ENCODE assay signal across 9 cellular contexts in genomic region chr10:101485681-101486554, GRCh38.
DNase-seq lines count a peak whose midpoint lies in the region; ATAC-seq and TF ChIP-seq lines count a peak whose summit lies in the region.
"Had no signal": no experiment of that assay in that cellular context is flagged by ENCODE, and none has a peak within 500 bp of the region (broad histone marks: within the 10 kb centered on the region; RNA-seq: fewer than 3 reads in every experiment).

No MANE protein-coding gene starts in this region.

- 80% methylated on average over 23 of the region's 23 CpGs for WGBS in esophagus muscularis mucosa

- no peaks in the 10 kb centered on the region for H3K27me3 ChIP-seq in esophagus muscularis mucosa

- intact Hi-C loops in esophagus muscularis mucosa (cut with DNase I) = no loop called here

- TF ChIP-seq CTCF in esophagus muscularis mucosa (IDR thresholded peaks at IDR 0.05) = no peak

- peaks cover 0 to 8% (median 0%) of the 10 kb centered on the region in 4 donors for H3K36me3 ChIP-seq in esophagus muscularis mucosa

- H3K4me1 ChIP-seq in esophagus muscularis mucosa = no peaks in the 10 kb centered on the region

- ATAC-seq in GM18907 (IDR thresholded peaks at IDR 0.05; ENCODE audit: unreplicated experiment) (no peak), GM18870 (IDR thresholded peaks at IDR 0.05; ENCODE audit: unreplicated experiment) (no peak)
- ATAC-seq: effector memory CD8-positive, alpha-beta T cell had no signal

- no peaks in the 10 kb centered on the region for H3K9me3 ChIP-seq in esophagus muscularis mucosa

- no peak for TF ChIP-seq POLR2A in esophagus muscularis mucosa (IDR thresholded peaks at IDR 0.05; ENCODE audit: low read depth)

- POLR2A ChIA-PET in HEK293T (lab: Yijun Ruan, JAX) = interaction anchor here (0.8 to 1.2 kb wide), 2 partner anchors 17 to 34 kb away, joined by 3 read pairs; no protein-coding TSS in a partner anchor

- DNase-seq in HEK293T (ENCODE audit: extremely low spot score) (peak; percentile 67), NCI-H446 treated with DMSO at 0.1 percent for 48 hours (lab: John Stamatoyannopoulos, UW) (peak; percentile 83), esophagus muscularis mucosa (ENCODE audit: extremely low spot score) (peak; percentile 92), occipital lobe (lab: John Stamatoyannopoulos, UW) (peak; percentile 42), KG1 (lab: John Stamatoyannopoulos, UW) (no peak), SW 1271 (lab: John Stamatoyannopoulos, UW) (no peak)
- DNase-seq: effector memory CD8-positive, alpha-beta T cell had no signal

- no peak for TF ChIP-seq EP300 in esophagus muscularis mucosa (IDR thresholded peaks at IDR 0.05)

- no peak overlapping the region for H3K4me3 ChIP-seq in esophagus muscularis mucosa

- H3K27ac ChIP-seq in esophagus muscularis mucosa (replicated peaks in 1 of 4) = no peak overlapping the region

- CTCF ChIA-PET in HEK293T (lab: Yijun Ruan, JAX) = interaction anchor here (0.6 to 2.4 kb wide), 4 partner anchors 19 to 733 kb away, joined by 3 to 8 read pairs (median 4); no protein-coding TSS in a partner anchor

TF ChIP-seq in HEK293T, 16 proteins besides CTCF, POLR2A, EP300 and RAD21:
- TF ChIP-seq SUZ12 (IDR thresholded peaks at IDR 0.05) (no peak), ARNT (IDR thresholded peaks at IDR 0.05) (peak; percentile 77), HDGF (IDR thresholded peaks at IDR 0.05; ENCODE audit: borderline replicate concordance) (no peak), L3MBTL2 (conservative IDR thresholded peaks at IDR 0.05) (0 out of 2 replicates have a peak, but pooled peaks have one; percentile 17), FOXA1 (IDR thresholded peaks at IDR 0.05) (no peak), SP1 (IDR thresholded peaks at IDR 0.05) (no peak), ELF4 (IDR thresholded peaks at IDR 0.05) (no peak), FOXM1 (IDR thresholded peaks at IDR 0.05; ENCODE audit: borderline replicate concordance) (peak; percentile 77; the same call in 1 of the 2 replicates), LEF1 (IDR thresholded peaks at IDR 0.05; ENCODE audit: borderline replicate concordance) (no peak), FOXK2 (IDR thresholded peaks at IDR 0.05) (no peak), BHLHE40 (IDR thresholded peaks at IDR 0.05; ENCODE audit: borderline replicate concordance) (no peak; the same call in 1 of the 2 replicates), ZNF384 (IDR thresholded peaks at IDR 0.05) (peak; percentile 90), TARDBP (IDR thresholded peaks at IDR 0.05) (peak; percentile 25; the same call in 1 of the 2 replicates), CTBP1 (IDR thresholded peaks at IDR 0.05; ENCODE audit: borderline replicate concordance) (peak; percentile 93), PKNOX1 (IDR thresholded peaks at IDR 0.05) (peak; percentile 87), NFRKB (IDR thresholded peaks at IDR 0.05) (no peak)

Comparison
In these comparisons a context has a peak if more than half of its experiments do, and no peak if none do; other contexts are left out.
1. DNase-seq: peak in HEK293T (single experiment), NCI-H446 treated with DMSO at 0.1 percent for 48 hours (single experiment), esophagus muscularis mucosa (single experiment) and occipital lobe (single experiment); none in KG1 (single experiment) and SW 1271 (0 of 2).